1 cellular context compared by ENCODE assay signal in the genomic region with DNA sequence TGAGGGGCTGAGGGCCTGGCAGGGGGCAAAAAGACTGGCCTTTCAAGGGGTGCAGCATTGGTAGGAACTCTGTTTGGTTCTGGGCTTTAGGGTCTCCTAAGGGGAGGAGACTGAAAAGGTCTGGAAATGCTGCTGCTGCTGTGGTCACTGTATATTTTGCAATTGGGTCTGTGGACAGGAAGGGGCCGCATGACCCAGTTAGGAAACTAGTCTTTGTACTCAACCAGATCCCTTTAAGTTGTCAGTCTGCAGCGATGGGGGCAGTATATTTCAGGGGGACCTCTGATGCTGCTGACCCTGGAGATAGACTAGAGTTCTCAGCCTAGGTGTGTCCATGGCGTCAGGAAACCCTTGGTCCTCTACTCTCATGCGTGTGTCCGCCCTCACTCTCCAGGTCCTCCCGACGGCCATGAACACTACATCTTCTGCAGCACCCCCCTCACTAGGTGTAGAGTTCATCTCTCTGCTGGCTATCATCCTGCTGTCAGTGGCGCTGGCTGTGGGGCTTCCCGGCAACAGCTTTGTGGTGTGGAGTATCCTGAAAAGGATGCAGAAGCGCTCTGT.
TF ChIP-seq lines count a peak whose summit lies in the region.

No MANE protein-coding gene starts in this region.

TF ChIP-seq in HepG2, 621 proteins besides CTCF, POLR2A, EP300 and RAD21 (continued from another document):
- TF ChIP-seq, protein P1, sequence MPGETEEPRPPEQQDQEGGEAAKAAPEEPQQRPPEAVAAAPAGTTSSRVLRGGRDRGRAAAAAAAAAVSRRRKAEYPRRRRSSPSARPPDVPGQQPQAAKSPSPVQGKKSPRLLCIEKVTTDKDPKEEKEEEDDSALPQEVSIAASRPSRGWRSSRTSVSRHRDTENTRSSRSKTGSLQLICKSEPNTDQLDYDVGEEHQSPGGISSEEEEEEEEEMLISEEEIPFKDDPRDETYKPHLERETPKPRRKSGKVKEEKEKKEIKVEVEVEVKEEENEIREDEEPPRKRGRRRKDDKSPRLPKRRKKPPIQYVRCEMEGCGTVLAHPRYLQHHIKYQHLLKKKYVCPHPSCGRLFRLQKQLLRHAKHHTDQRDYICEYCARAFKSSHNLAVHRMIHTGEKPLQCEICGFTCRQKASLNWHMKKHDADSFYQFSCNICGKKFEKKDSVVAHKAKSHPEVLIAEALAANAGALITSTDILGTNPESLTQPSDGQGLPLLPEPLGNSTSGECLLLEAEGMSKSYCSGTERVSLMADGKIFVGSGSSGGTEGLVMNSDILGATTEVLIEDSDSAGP (CRISPR knock-in tag; IDR thresholded peaks at IDR 0.05; ENCODE audit: borderline replicate concordance), result no peak
- TF ChIP-seq ZNF44 (CRISPR knock-in tag; IDR thresholded peaks at IDR 0.05) (0 out of 2 replicates have a peak, but pooled peaks have one; percentile 31), RFX3 (CRISPR knock-in tag; IDR thresholded peaks at IDR 0.05) (no peak), ZMAT3 (CRISPR knock-in tag; conservative IDR thresholded peaks at IDR 0.05) (no peak), TGIF2 (CRISPR knock-in tag; IDR thresholded peaks at IDR 0.05) (no peak; the same call in 1 of the 2 replicates), ZNF33B (CRISPR knock-in tag; IDR thresholded peaks at IDR 0.05) (peak; percentile 44; the same call in 1 of the 2 replicates), SP4 (CRISPR knock-in tag; IDR thresholded peaks at IDR 0.05) (0 out of 2 replicates have a peak, but pooled peaks have one; percentile 19), ZNF431 (CRISPR knock-in tag; IDR thresholded peaks at IDR 0.05; ENCODE audit: borderline replicate concordance, low read depth) (peak; percentile 46; the same call in 1 of the 2 replicates), CEBPG (CRISPR knock-in tag; IDR thresholded peaks at IDR 0.05) (peak; percentile 68), THYN1 (CRISPR knock-in tag; IDR thresholded peaks at IDR 0.05; ENCODE audit: borderline replicate concordance, low read depth) (peak; percentile 91; the same call in 1 of the 2 replicates), ZNF256 (CRISPR knock-in tag; conservative IDR thresholded peaks at IDR 0.05) (no peak), SPEN (CRISPR knock-in tag; IDR thresholded peaks at IDR 0.05; ENCODE audit: low read depth) (0 out of 2 replicates have a peak, but pooled peaks have one; percentile 18), NFKBIZ (CRISPR knock-in tag; IDR thresholded peaks at IDR 0.05) (peak; percentile 9; the same call in 1 of the 2 replicates), KLF16 (CRISPR knock-in tag; IDR thresholded peaks at IDR 0.05) (no peak), ZFP37 (CRISPR knock-in tag; IDR thresholded peaks at IDR 0.05; ENCODE audit: borderline replicate concordance) (peak; percentile 63; the same call in 1 of the 2 replicates), KLF6 (CRISPR knock-in tag; IDR thresholded peaks at IDR 0.05) (no peak)
- TF ChIP-seq, protein P2, sequence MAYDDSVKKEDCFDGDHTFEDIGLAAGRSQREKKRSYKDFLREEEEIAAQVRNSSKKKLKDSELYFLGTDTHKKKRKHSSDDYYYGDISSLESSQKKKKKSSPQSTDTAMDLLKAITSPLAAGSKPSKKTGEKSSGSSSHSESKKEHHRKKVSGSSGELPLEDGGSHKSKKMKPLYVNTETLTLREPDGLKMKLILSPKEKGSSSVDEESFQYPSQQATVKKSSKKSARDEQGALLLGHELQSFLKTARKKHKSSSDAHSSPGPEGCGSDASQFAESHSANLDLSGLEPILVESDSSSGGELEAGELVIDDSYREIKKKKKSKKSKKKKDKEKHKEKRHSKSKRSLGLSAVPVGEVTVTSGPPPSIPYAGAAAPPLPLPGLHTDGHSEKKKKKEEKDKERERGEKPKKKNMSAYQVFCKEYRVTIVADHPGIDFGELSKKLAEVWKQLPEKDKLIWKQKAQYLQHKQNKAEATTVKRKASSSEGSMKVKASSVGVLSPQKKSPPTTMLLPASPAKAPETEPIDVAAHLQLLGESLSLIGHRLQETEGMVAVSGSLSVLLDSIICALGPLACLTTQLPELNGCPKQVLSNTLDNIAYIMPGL (CRISPR knock-in tag; IDR thresholded peaks at IDR 0.05; ENCODE audit: borderline replicate concordance in 1 of 2, low read depth in 1 of 2), result no peak
- TF ChIP-seq, protein P3, sequence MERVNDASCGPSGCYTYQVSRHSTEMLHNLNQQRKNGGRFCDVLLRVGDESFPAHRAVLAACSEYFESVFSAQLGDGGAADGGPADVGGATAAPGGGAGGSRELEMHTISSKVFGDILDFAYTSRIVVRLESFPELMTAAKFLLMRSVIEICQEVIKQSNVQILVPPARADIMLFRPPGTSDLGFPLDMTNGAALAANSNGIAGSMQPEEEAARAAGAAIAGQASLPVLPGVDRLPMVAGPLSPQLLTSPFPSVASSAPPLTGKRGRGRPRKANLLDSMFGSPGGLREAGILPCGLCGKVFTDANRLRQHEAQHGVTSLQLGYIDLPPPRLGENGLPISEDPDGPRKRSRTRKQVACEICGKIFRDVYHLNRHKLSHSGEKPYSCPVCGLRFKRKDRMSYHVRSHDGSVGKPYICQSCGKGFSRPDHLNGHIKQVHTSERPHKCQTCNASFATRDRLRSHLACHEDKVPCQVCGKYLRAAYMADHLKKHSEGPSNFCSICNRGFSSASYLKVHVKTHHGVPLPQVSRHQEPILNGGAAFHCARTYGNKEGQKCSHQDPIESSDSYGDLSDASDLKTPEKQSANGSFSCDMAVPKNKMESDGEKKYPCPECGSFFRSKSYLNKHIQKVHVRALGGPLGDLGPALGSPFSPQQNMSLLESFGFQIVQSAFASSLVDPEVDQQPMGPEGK (CRISPR knock-in tag; IDR thresholded peaks at IDR 0.05), result peak; percentile 44
- TF ChIP-seq, protein P4, sequence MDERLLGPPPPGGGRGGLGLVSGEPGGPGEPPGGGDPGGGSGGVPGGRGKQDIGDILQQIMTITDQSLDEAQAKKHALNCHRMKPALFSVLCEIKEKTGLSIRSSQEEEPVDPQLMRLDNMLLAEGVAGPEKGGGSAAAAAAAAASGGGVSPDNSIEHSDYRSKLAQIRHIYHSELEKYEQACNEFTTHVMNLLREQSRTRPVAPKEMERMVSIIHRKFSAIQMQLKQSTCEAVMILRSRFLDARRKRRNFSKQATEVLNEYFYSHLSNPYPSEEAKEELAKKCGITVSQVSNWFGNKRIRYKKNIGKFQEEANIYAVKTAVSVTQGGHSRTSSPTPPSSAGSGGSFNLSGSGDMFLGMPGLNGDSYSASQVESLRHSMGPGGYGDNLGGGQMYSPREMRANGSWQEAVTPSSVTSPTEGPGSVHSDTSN (CRISPR knock-in tag; IDR thresholded peaks at IDR 0.05), result 0 out of 2 replicates have a peak, but pooled peaks have one; percentile 26
- TF ChIP-seq, protein P5, sequence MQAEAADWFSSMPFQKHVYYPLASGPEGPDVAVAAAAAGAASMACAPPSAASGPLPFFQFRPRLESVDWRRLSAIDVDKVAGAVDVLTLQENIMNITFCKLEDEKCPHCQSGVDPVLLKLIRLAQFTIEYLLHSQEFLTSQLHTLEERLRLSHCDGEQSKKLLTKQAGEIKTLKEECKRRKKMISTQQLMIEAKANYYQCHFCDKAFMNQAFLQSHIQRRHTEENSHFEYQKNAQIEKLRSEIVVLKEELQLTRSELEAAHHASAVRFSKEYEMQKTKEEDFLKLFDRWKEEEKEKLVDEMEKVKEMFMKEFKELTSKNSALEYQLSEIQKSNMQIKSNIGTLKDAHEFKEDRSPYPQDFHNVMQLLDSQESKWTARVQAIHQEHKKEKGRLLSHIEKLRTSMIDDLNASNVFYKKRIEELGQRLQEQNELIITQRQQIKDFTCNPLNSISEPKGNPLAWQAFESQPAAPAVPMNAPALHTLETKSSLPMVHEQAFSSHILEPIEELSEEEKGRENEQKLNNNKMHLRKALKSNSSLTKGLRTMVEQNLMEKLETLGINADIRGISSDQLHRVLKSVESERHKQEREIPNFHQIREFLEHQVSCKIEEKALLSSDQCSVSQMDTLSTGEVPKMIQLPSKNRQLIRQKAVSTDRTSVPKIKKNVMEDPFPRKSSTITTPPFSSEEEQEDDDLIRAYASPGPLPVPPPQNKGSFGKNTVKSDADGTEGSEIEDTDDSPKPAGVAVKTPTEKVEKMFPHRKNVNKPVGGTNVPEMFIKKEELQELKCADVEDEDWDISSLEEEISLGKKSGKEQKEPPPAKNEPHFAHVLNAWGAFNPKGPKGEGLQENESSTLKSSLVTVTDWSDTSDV (CRISPR knock-in tag; IDR thresholded peaks at IDR 0.05), result no peak
